ENCODE assay signal across 1 cellular context in the genomic region with DNA sequence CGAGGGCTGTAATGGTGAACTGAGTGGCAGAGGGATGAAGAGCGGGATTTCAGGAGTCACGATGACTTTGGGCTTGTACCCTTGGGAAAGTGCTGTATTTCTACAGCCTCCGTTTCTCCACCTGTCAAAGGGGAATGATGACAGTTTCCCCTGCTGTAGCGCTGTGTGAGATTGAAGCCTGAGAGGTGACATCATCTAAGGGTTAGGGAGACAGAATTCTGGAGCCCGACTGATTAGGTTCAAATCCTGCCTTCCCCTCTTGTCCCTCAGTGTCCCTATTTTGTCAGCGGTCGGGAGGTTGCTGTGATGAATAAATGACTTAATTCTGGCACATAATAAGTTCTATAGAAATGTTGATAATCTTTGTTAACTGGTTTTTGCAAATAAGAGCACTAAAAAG.
A peak's percentile ranks its signal among the peaks of the same experiment; 100 is the strongest.
TF ChIP-seq lines count a peak whose summit lies in the region.

No MANE protein-coding gene starts in this region.

TF ChIP-seq in H1, 55 proteins besides CTCF, POLR2A, EP300 and RAD21:
- no peak for TF ChIP-seq E2F6 (IDR thresholded peaks at IDR 0.05)
- TF ChIP-seq ATF2 (IDR thresholded peaks at IDR 0.05; ENCODE audit: low read length), result 0 out of 2 replicates have a peak, but pooled peaks have one; percentile 4
